ENCODE assay signal across 25 cellular contexts in the genomic region with DNA sequence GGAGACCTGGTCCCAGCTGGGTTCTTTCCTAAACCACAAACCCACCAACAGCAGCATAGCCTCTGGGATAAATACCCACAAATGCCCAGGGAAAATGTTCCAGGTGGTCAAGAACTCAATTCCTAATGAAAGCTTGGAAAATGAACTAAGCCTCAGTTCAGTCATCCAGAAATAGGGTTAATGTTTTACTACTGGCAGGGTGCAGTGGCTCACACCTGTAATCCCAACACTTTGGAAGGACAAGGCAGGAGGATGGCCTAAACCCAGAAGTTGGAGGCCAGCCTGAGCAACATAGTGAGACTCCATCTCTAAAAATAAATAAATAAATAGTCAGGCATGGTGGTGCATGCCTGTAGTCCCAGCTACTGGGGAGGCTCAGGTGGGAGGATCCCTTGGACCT.
DNase-seq lines count a peak whose midpoint lies in the region; ATAC-seq and TF ChIP-seq lines count a peak whose summit lies in the region.
"Had no signal": no experiment of that assay in that cellular context is flagged by ENCODE, and none has a peak within 500 bp of the region (broad histone marks: within the 10 kb centered on the region; RNA-seq: fewer than 3 reads in every experiment).

No MANE protein-coding gene starts in this region.

- TF ChIP-seq CTCF in body of pancreas (IDR thresholded peaks at IDR 0.05) = no peak
- no peak for TF ChIP-seq CTCF in GM10248 (IDR thresholded peaks at IDR 0.05; ENCODE audit: control extremely low read depth, extremely low read depth, low read depth, missing control alignments)

- in situ Hi-C loops in ACHN (cut with HindIII; ENCODE audit: low pct_ligation_motif_present, low pct_unique_long_range_greater_than_20kb, low sequenced_read_pairs) = no loop called here

- H3K9me3 ChIP-seq in body of pancreas = no peaks in the 10 kb centered on the region
- H3K9me3 ChIP-seq: Caco-2, SJSA1 had no signal

- TF ChIP-seq POLR2A in body of pancreas (IDR thresholded peaks at IDR 0.05) = no peak

- POLR2A ChIA-PET in GM10248 (lab: Yijun Ruan, JAX) = no interaction called here

- ATAC-seq in body of pancreas (peak; percentile 75), left lobe of liver (peak; percentile 88), GM21528 (IDR thresholded peaks at IDR 0.05; ENCODE audit: low FRiP score, unreplicated experiment) (no peak)

- DNase-seq in ACHN = peak; percentile 10
- peak; percentile 8 for DNase-seq in DMS53 treated with DMSO at 0.1 percent for 48 hours (lab: John Stamatoyannopoulos, UW; ENCODE audit: unreplicated experiment)
- peak; percentile 28 to 59 (median 52) for DNase-seq in body of pancreas
- no peak for DNase-seq in left lobe of liver (ENCODE audit: low spot score)
- no peak for DNase-seq in NCI-H510A (lab: John Stamatoyannopoulos, UW)
- no peak for DNase-seq in mesenteric fat pad (ENCODE audit: low spot score)
- no peak for DNase-seq in GM10248 (ENCODE audit: extremely low spot score)
- DNase-seq: C1 segment of cervical spinal cord; Caco-2; CD4-positive, alpha-beta memory T cell; DND-41; GOT3; HCEC 1CT; Karpas-422; NCI-H1092 treated with DMSO at 0.1 percent for 48 hours; NCI-H1436 treated with DMSO at 0.1 percent for 48 hours; NCI-H187 treated with DMSO at 0.1 percent for 48 hours; NCI-H524 treated with DMSO at 0.1 percent for 48 hours; NCI-H82; Right ventricle myocardium superior; RPMI8226 had no signal

- H3K4me3 ChIP-seq in body of pancreas = no peak overlapping the region
- H3K4me3 ChIP-seq: PC-9, SJSA1 had no signal

- H3K36me3 ChIP-seq in body of pancreas (replicated peaks in 1 of 2; ENCODE audit: insufficient read depth in 1 of 2, low read depth in 2 of 2) = no peaks in the 10 kb centered on the region
- H3K36me3 ChIP-seq: SJSA1 had no signal

- H3K4me1 ChIP-seq in body of pancreas = peaks cover 15% of the 10 kb centered on the region
- H3K4me1 ChIP-seq: SJSA1 had no signal

- CTCF ChIA-PET in GM10248 (lab: Yijun Ruan, JAX) = no interaction called here

- intact Hi-C loops in body of pancreas (cut with DNase I) = no loop called here

- H3K27ac ChIP-seq in body of pancreas = peak overlapping the region in 3 of 4 donors; percentile 32 to 59 (median 54)
- H3K27ac ChIP-seq: HL-60, PC-9, SJSA1 had no signal

- H3K27me3 ChIP-seq in body of pancreas = no peaks in the 10 kb centered on the region
- H3K27me3 ChIP-seq: SJSA1 had no signal

Comparison
In these comparisons a context has a peak if more than half of its experiments do, and no peak if none do; other contexts are left out.
1. DNase-seq: peak in ACHN (single experiment), DMS53 treated with DMSO at 0.1 percent for 48 hours (single experiment) and body of pancreas (4 of 4); none in left lobe of liver (single experiment), NCI-H510A (single experiment), mesenteric fat pad (single experiment) and GM10248 (single experiment).